7 cellular contexts compared by ENCODE assay signal in the genomic region with DNA sequence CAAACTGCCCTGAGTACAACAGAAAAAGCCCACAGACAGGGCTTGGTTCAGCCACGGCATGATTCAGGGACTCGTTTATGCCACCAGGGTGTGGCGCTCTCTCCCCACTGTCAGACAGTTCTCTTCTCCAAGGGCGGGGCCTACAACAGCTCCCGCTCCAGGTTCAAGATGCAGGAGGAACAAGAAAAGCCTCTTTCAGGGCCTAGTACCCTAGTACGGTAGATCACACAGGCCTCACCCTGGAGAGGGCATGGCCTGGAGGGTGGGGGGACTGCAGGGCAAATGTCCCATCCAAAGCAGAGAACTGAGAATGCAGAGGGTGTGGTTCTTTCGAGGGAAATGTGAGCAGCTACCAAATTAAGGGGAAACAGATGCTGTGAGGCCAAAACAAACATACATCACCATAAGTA. TPM values are rescaled to one million over a fixed set of nuclear protein-coding genes. Genes with fewer than 3 reads are reported as not detected.
DNase-seq lines count a peak whose midpoint lies in the region; TF ChIP-seq lines count a peak whose summit lies in the region.

No MANE protein-coding gene starts in this region.

- H3K9ac ChIP-seq in neural cell (ENCODE audit: low read length), result no peak overlapping the region

- no peaks in the 10 kb centered on the region for H3F3A ChIP-seq in neural cell (ENCODE audit: insufficient read depth, low read length, poor library complexity, severe bottlenecking)

- TF ChIP-seq CTCF in GM10266 (IDR thresholded peaks at IDR 0.05; ENCODE audit: control insufficient read depth, insufficient read depth, low read depth, missing control alignments), result peak; percentile 41
- peak; percentile 50 for TF ChIP-seq CTCF in epithelial cell of proximal tubule (conservative IDR thresholded peaks at IDR 0.05; ENCODE audit: low read depth, low read length)
- peak; percentile 56 for TF ChIP-seq CTCF in neural cell (IDR thresholded peaks at IDR 0.05; ENCODE audit: poor library complexity, severe bottlenecking)

- no peak overlapping the region for H3K27ac ChIP-seq in neural cell (ENCODE audit: low read length)

- H3K4me3 ChIP-seq in epithelial cell of proximal tubule (ENCODE audit: low read depth, low read length) (no peak overlapping the region), neural cell (ENCODE audit: low read length) (no peak overlapping the region)

- H3K4me2 ChIP-seq in neural cell (ENCODE audit: low read length), result no peak overlapping the region

- H3K79me2 ChIP-seq in neural cell (replicated peaks; ENCODE audit: insufficient read depth, low read length), result peaks cover 6% of the 10 kb centered on the region

- no peaks in the 10 kb centered on the region for H3K9me3 ChIP-seq in neural cell (ENCODE audit: low read length)

- H2AFZ ChIP-seq in neural cell (ENCODE audit: low read depth, low read length), result no peak overlapping the region

- H3K27me3 ChIP-seq in neural cell (ENCODE audit: insufficient read depth, low read depth, low read length), result no peaks in the 10 kb centered on the region

- no peaks in the 10 kb centered on the region for H3K9me2 ChIP-seq in neural cell (ENCODE audit: insufficient read depth, low read length)

- peaks cover 3% of the 10 kb centered on the region for H3K36me3 ChIP-seq in neural cell (ENCODE audit: insufficient read depth, low read length)

- TF ChIP-seq EP300 in neural cell (conservative IDR thresholded peaks at IDR 0.05; ENCODE audit: poor library complexity, severe bottlenecking), result no peak

- no peaks in the 10 kb centered on the region for H4K20me1 ChIP-seq in neural cell (ENCODE audit: insufficient read depth)

- DNase-seq in GM10266 (ENCODE audit: extremely low spot score) (no peak), NCI-H2081 treated with DMSO at 0.1 percent for 48 hours (lab: John Stamatoyannopoulos, UW) (peak; percentile 30), epithelial cell of proximal tubule (ENCODE audit: low read depth) (no peak), GOT3 (lab: John Stamatoyannopoulos, UW) (no peak)
- DNase-seq in activated CD4-positive, alpha-beta T cell treated with anti-CD3 and anti-CD28 coated beads, Interleukin-2, amount 50 U/mL, for 48 hours, result peak; percentile 47 to 59
- no peak for DNase-seq in central memory CD4-positive, alpha-beta T cell

- peak; percentile 54 for TF ChIP-seq RAD21 in neural cell (conservative IDR thresholded peaks at IDR 0.05)

TF ChIP-seq in neural cell, 6 proteins besides CTCF, POLR2A, EP300 and RAD21:
- TF ChIP-seq POLR2AphosphoS5 (IDR thresholded peaks at IDR 0.05), result no peak
- TF ChIP-seq SMC3 (conservative IDR thresholded peaks at IDR 0.05; ENCODE audit: poor library complexity), result peak; percentile 54
- no peak for TF ChIP-seq MXI1 (conservative IDR thresholded peaks at IDR 0.05; ENCODE audit: poor library complexity, severe bottlenecking)

RNA-seq across cellular contexts. Expression of a gene that starts 12.0 kb away (rescaled TPM):
- total RNA-seq in epithelial cell of proximal tubule, result 22.7 and 27.0 TPM in 2 replicates
- polyA plus RNA-seq in neural cell, result 14.9 and 16.3 TPM in 2 replicates
- polyA minus RNA-seq in neural cell, result 20.0 and 24.5 TPM in 2 replicates

RNA-seq across cellular contexts. Expression of a gene that starts 23.1 kb away (rescaled TPM):
- 44.3 and 45.4 TPM in 2 replicates for total RNA-seq in epithelial cell of proximal tubule
- polyA plus RNA-seq in neural cell, result 8.2 and 8.8 TPM in 2 replicates
- polyA minus RNA-seq in neural cell, result 17.9 and 18.0 TPM in 2 replicates

Comparison
In these comparisons a context has a peak if more than half of its experiments do, and no peak if none do; other contexts are left out.
1. DNase-seq: peak in NCI-H2081 treated with DMSO at 0.1 percent for 48 hours (single experiment) and activated CD4-positive, alpha-beta T cell treated with anti-CD3 and anti-CD28 coated beads, Interleukin-2, amount 50 U/mL, for 48 hours (2 of 2); none in GM10266 (single experiment), epithelial cell of proximal tubule (single experiment), central memory CD4-positive, alpha-beta T cell (single experiment) and GOT3 (single experiment).
2. Peak in every context shown above with its lines, with median percentiles within 50 percentile points of each other: CTCF ChIP-seq.